8 cellular contexts compared by ENCODE assay signal in the genomic region with DNA sequence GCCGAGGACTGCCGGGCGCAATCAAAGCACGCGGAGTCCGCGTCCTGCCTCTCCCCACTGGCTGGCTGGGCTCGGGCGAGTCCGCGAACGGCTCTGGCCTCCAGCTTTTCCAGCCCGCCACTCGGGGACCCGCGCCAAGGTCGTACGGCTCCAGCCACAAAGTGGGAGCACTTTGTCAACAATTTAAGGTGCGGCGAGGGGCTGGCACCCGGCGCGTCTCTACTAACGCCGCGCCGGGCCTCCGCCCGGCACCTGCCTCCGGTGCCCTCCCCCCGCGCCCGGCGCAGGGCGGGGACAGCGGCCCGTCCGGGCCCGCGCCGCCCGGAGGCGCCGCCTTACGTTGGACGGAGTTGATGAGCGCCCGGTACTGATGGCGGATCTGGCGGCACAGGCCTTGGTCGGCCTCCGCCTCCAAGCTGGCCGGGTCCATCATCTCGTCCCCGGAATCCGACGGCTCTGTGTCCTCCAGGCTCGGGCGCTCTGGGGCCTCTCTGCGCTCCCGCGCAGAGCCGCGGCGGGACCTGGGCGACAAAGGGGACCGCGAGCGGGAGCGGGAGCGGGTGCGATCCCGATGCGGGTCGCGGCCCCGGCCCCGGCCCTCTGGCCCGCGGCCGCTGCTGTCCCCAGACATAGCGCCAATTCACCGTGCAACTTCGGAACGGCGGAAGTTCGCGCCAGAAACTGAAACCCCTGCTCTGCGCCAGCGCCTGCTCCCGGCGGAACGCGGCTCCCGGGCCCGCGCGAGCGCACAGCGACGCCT. TPM values are rescaled to one million over a fixed set of nuclear protein-coding genes. Genes with fewer than 3 reads are reported as not detected.
DNase-seq lines count a peak whose midpoint lies in the region; ATAC-seq and FAIRE-seq lines count a peak whose summit lies in the region.

A gene with protein sequence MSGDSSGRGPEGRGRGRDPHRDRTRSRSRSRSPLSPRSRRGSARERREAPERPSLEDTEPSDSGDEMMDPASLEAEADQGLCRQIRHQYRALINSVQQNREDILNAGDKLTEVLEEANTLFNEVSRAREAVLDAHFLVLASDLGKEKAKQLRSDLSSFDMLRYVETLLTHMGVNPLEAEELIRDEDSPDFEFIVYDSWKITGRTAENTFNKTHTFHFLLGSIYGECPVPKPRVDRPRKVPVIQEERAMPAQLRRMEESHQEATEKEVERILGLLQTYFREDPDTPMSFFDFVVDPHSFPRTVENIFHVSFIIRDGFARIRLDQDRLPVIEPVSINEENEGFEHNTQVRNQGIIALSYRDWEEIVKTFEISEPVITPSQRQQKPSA (minus strand): TSS at position 683 of the 760 bp plus-strand sequence. CDS start 52 bp downstream, at position 631.

- DNase-seq in DMS153 (lab: John Stamatoyannopoulos, UW) (peak; percentile 25), HS-27A (ENCODE audit: low read depth) (peak; percentile 15), RCC 7860 (ENCODE audit: low spot score) (peak; percentile 31), fibroblast of peridontal ligament (ENCODE audit: extremely low read depth) (peak; percentile 64)
- DNase-seq in activated T-helper 2 cell treated with anti-CD3 and anti-CD28 coated beads, Interferon-gamma antibody, Interleukin-2, Interleukin-4, amounts not matched to agents 10 μg/mL and 5 μg/mL and 100 μg/mL, durations not matched to agents 14 hours and 24 hours and 36 hours (ENCODE audit: low spot score), result peak; percentile 67
- peak; percentile 85 for DNase-seq in natural killer cell treated with Interleukin-12 subunit alpha and Interleukin-12 subunit beta and Interleukin-15 and Interleukin-18, amount 100 ng/mL, for 72 hours (ENCODE audit: low spot score)
- DNase-seq in stimulated activated naive CD4-positive, alpha-beta T cell treated with Interleukin-2 at 50 U/mL for 16 hours (lab: John Stamatoyannopoulos, UW), result peak; percentile 71

- H3K4me3 Mint-ChIP-seq in activated T-helper 2 cell treated with anti-CD3 and anti-CD28 coated beads, Interferon-gamma antibody, Interleukin-2, Interleukin-4, amounts not matched to agents 10 μg/mL and 5 μg/mL and 100 μg/mL, durations not matched to agents 14 hours and 24 hours and 36 hours (ENCODE audit: low read depth), result peak within 1 kb of the TSS; percentile 86
- H3K4me3 Mint-ChIP-seq in natural killer cell treated with Interleukin-12 subunit alpha and Interleukin-12 subunit beta and Interleukin-15 and Interleukin-18, amount 100 ng/mL, for 72 hours, result peak within 1 kb of the TSS; percentile 91

- no peak for FAIRE-seq in RCC 7860 (lab: Jason Lieb, UNC)

- peaks cover 12% of the 10 kb centered on the region for H3K4me1 Mint-ChIP-seq in activated T-helper 2 cell treated with anti-CD3 and anti-CD28 coated beads, Interferon-gamma antibody, Interleukin-2, Interleukin-4, amounts not matched to agents 10 μg/mL and 5 μg/mL and 100 μg/mL, durations not matched to agents 14 hours and 24 hours and 36 hours (ENCODE audit: low read depth)
- peaks cover 16 to 19% of the 10 kb centered on the region in 2 donors for H3K4me1 Mint-ChIP-seq in natural killer cell treated with Interleukin-12 subunit alpha and Interleukin-12 subunit beta and Interleukin-15 and Interleukin-18, amount 100 ng/mL, for 72 hours (ENCODE audit: low read depth in 2 of 2)

- intact Hi-C loops in activated T-helper 2 cell treated with anti-CD3 and anti-CD28 coated beads, Interferon-gamma antibody, Interleukin-2, Interleukin-4, amounts not matched to agents 10 μg/mL and 5 μg/mL and 100 μg/mL, durations not matched to agents 14 hours and 24 hours and 36 hours (cut with micrococcal nuclease), result loop anchor here (1.0 kb wide), 1 partner anchor 46 kb away; a partner anchor contains a TSS

- H3K27me3 Mint-ChIP-seq in activated T-helper 2 cell treated with anti-CD3 and anti-CD28 coated beads, Interferon-gamma antibody, Interleukin-2, Interleukin-4, amounts not matched to agents 10 μg/mL and 5 μg/mL and 100 μg/mL, durations not matched to agents 14 hours and 24 hours and 36 hours (ENCODE audit: low read depth), result no peaks in the 10 kb centered on the region
- H3K27me3 Mint-ChIP-seq in natural killer cell treated with Interleukin-12 subunit alpha and Interleukin-12 subunit beta and Interleukin-15 and Interleukin-18, amount 100 ng/mL, for 72 hours, result no peaks in the 10 kb centered on the region

- H3K27ac Mint-ChIP-seq in activated T-helper 2 cell treated with anti-CD3 and anti-CD28 coated beads, Interferon-gamma antibody, Interleukin-2, Interleukin-4, amounts not matched to agents 10 μg/mL and 5 μg/mL and 100 μg/mL, durations not matched to agents 14 hours and 24 hours and 36 hours, result no peak within 1 kb of the TSS
- H3K27ac Mint-ChIP-seq in natural killer cell treated with Interleukin-12 subunit alpha and Interleukin-12 subunit beta and Interleukin-15 and Interleukin-18, amount 100 ng/mL, for 72 hours, result no peak within 1 kb of the TSS

- H3K9me3 Mint-ChIP-seq in activated T-helper 2 cell treated with anti-CD3 and anti-CD28 coated beads, Interferon-gamma antibody, Interleukin-2, Interleukin-4, amounts not matched to agents 10 μg/mL and 5 μg/mL and 100 μg/mL, durations not matched to agents 14 hours and 24 hours and 36 hours, result peaks cover 19% of the 10 kb centered on the region
- no peaks in the 10 kb centered on the region for H3K9me3 Mint-ChIP-seq in natural killer cell treated with Interleukin-12 subunit alpha and Interleukin-12 subunit beta and Interleukin-15 and Interleukin-18, amount 100 ng/mL, for 72 hours

- ATAC-seq in GM19468 (IDR thresholded peaks at IDR 0.05; ENCODE audit: extremely low read depth, unreplicated experiment), result peak; percentile 76
- ATAC-seq in natural killer cell treated with Interleukin-12 subunit alpha and Interleukin-12 subunit beta and Interleukin-15 and Interleukin-18, amount 100 ng/mL, for 72 hours, result peak; percentile 90 to 93

- H3K36me3 Mint-ChIP-seq in activated T-helper 2 cell treated with anti-CD3 and anti-CD28 coated beads, Interferon-gamma antibody, Interleukin-2, Interleukin-4, amounts not matched to agents 10 μg/mL and 5 μg/mL and 100 μg/mL, durations not matched to agents 14 hours and 24 hours and 36 hours (ENCODE audit: low read depth), result peaks cover 29% of the 10 kb centered on the region
- H3K36me3 Mint-ChIP-seq in natural killer cell treated with Interleukin-12 subunit alpha and Interleukin-12 subunit beta and Interleukin-15 and Interleukin-18, amount 100 ng/mL, for 72 hours, result peaks cover 10% of the 10 kb centered on the region

RNA-seq across cellular contexts. Expression of the gene that starts here (rescaled TPM):
- 67.5 and 83.1 TPM in 2 replicates for total RNA-seq in activated T-helper 2 cell treated with anti-CD3 and anti-CD28 coated beads, Interferon-gamma antibody, Interleukin-2, Interleukin-4, amounts not matched to agents 10 μg/mL and 5 μg/mL and 100 μg/mL, durations not matched to agents 14 hours and 24 hours and 36 hours
- 10 to 100 TPM; 59.0 to 65.4 TPM for total RNA-seq in natural killer cell treated with Interleukin-12 subunit alpha and Interleukin-12 subunit beta and Interleukin-15 and Interleukin-18, amount 100 ng/mL, for 72 hours

Comparison
In these comparisons a context has a peak if more than half of its experiments do, and no peak if none do; other contexts are left out.
1. Peak in every context shown above with its lines: DNase-seq and ATAC-seq.
2. DNase-seq: peak in every context shown above with its lines; median percentile 85 in natural killer cell treated with Interleukin-12 subunit alpha and Interleukin-12 subunit beta and Interleukin-15 and Interleukin-18, amount 100 ng/mL, for 72 hours; 71 in stimulated activated naive CD4-positive, alpha-beta T cell treated with Interleukin-2 at 50 U/mL for 16 hours; 67 in activated T-helper 2 cell treated with anti-CD3 and anti-CD28 coated beads, Interferon-gamma antibody, Interleukin-2, Interleukin-4, amounts not matched to agents 10 μg/mL and 5 μg/mL and 100 μg/mL, durations not matched to agents 14 hours and 24 hours and 36 hours; 64 in fibroblast of peridontal ligament; 31 in RCC 7860; 25 in DMS153; 15 in HS-27A.